8 cellular contexts compared by ENCODE assay signal in genomic region chr6:123803456-123803861, GRCh38. TPM values are rescaled to one million over a fixed set of nuclear protein-coding genes. Genes with fewer than 3 reads are reported as not detected.
DNase-seq lines count a peak whose midpoint lies in the region; ATAC-seq lines count a peak whose summit lies in the region.

No MANE protein-coding gene starts in this region.

- no peak overlapping the region for H3K27ac Mint-ChIP-seq in activated naive CD8-positive, alpha-beta T cell treated with anti-CD3 and anti-CD28 coated beads, Interleukin-2, amount 10 ng/mL, durations not matched to agents 7 days and 5 days

- POLR2A ChIA-PET in activated naive CD8-positive, alpha-beta T cell treated with anti-CD3 and anti-CD28 coated beads, Interleukin-2, amount 10 ng/mL, durations not matched to agents 7 days and 5 days (lab: Charles Lee): no interaction called here

- DNase-seq in NCI-H1436 (lab: John Stamatoyannopoulos, UW) (peak; percentile 43), NCI-H1436 treated with DMSO at 0.1 percent for 48 hours (lab: John Stamatoyannopoulos, UW) (no peak), iPS-NIHi7 (ENCODE audit: extremely low spot score) (peak; percentile 41), HuH-7.5 (ENCODE audit: low spot score) (no peak), HCEC 1CT (no peak)
- DNase-seq in activated naive CD8-positive, alpha-beta T cell treated with anti-CD3 and anti-CD28 coated beads, Interleukin-2, amount 10 ng/mL, durations not matched to agents 7 days and 5 days: no peak

- H3K36me3 Mint-ChIP-seq in activated naive CD8-positive, alpha-beta T cell treated with anti-CD3 and anti-CD28 coated beads, Interleukin-2, amount 10 ng/mL, durations not matched to agents 7 days and 5 days: no peaks in the 10 kb centered on the region

- H3K9me3 Mint-ChIP-seq in activated naive CD8-positive, alpha-beta T cell treated with anti-CD3 and anti-CD28 coated beads, Interleukin-2, amount 10 ng/mL, durations not matched to agents 7 days and 5 days: no peaks in the 10 kb centered on the region

- H3K4me3 ChIP-seq in thymus (ENCODE audit: low read length): peak overlapping the region; percentile 48

- under 1% methylated on average over 62 of the region's 62 CpGs for WGBS in thymus

- peak overlapping the region; percentile 20 for H3K27ac ChIP-seq in thymus (ENCODE audit: low read depth)

- peak overlapping the region; percentile 58 for H3K4me3 Mint-ChIP-seq in activated naive CD8-positive, alpha-beta T cell treated with anti-CD3 and anti-CD28 coated beads, Interleukin-2, amount 10 ng/mL, durations not matched to agents 7 days and 5 days

- peaks cover 49% of the 10 kb centered on the region for H3K27me3 Mint-ChIP-seq in activated naive CD8-positive, alpha-beta T cell treated with anti-CD3 and anti-CD28 coated beads, Interleukin-2, amount 10 ng/mL, durations not matched to agents 7 days and 5 days

- no peaks in the 10 kb centered on the region for H3K36me3 ChIP-seq in thymus (ENCODE audit: control insufficient read depth, insufficient read depth)

- H3K4me1 ChIP-seq in thymus (ENCODE audit: control insufficient read depth, insufficient read depth, low read length): no peaks in the 10 kb centered on the region

- H3K27me3 ChIP-seq in thymus (ENCODE audit: control insufficient read depth, insufficient read depth): peaks cover 19% of the 10 kb centered on the region

- no peaks in the 10 kb centered on the region for H3K9me3 ChIP-seq in thymus (ENCODE audit: control insufficient read depth)

- peaks cover 6% of the 10 kb centered on the region for H3K4me1 Mint-ChIP-seq in activated naive CD8-positive, alpha-beta T cell treated with anti-CD3 and anti-CD28 coated beads, Interleukin-2, amount 10 ng/mL, durations not matched to agents 7 days and 5 days

- ATAC-seq in HG02870 (IDR thresholded peaks at IDR 0.05; ENCODE audit: unreplicated experiment): peak; percentile 17
- no peak for ATAC-seq in activated naive CD8-positive, alpha-beta T cell treated with anti-CD3 and anti-CD28 coated beads, Interleukin-2, amount 10 ng/mL, durations not matched to agents 7 days and 5 days (ENCODE audit: low read depth)

RNA-seq across cellular contexts. Expression of gene NKAIN2, which starts 0.2 kb away (rescaled TPM):
- not detected for total RNA-seq in activated naive CD8-positive, alpha-beta T cell treated with anti-CD3 and anti-CD28 coated beads, Interleukin-2, amount 10 ng/mL, durations not matched to agents 7 days and 5 days
- polyA plus RNA-seq in thymus: 1.2 TPM

Comparison
In these comparisons a context has a peak if more than half of its experiments do, and no peak if none do; other contexts are left out.
1. DNase-seq: peak in NCI-H1436 (single experiment) and iPS-NIHi7 (single experiment); none in NCI-H1436 treated with DMSO at 0.1 percent for 48 hours (single experiment), activated naive CD8-positive, alpha-beta T cell treated with anti-CD3 and anti-CD28 coated beads, Interleukin-2, amount 10 ng/mL, durations not matched to agents 7 days and 5 days (single experiment), HuH-7.5 (single experiment) and HCEC 1CT (single experiment).